In the genomic region with DNA sequence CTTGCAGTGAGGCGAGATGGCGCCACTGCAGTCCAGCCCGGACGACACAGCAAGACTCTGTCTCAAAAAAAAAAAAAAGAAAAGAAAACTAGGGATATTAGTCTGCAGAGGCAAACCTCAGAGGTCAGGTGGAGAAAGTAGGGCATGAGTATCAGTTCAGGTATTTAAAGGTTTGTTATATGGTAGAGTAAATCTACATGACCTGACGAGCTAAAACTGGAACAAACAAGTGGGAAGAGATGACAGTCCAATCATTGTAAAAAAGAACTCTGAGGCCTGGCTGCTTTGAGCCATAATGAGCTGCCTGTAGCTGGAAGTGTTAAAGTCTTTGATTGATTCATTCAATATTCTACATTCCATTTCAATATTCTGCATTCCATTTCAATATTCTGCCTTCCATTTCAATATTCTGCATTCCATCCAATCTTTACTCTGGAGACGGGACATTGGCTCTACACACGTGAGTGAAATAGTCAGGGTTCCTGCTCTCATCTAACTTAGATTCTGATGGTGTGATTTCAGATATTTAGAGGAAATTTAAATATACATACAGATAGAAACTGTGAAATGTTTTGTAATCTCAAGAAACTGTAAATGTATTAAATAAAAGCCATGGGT, we compare ENCODE assay signal across 17 cellular contexts.
"Had no signal": no experiment of that assay in that cellular context is flagged by ENCODE, and none has a peak within 500 bp of the region (broad histone marks: within the 10 kb centered on the region; RNA-seq: fewer than 3 reads in every experiment).

No MANE protein-coding gene starts in this region.

- DNase-seq: activated B cell treated with CpG ODN at 0.5 μM for 24 hours; activated CD4-positive, alpha-beta T cell treated with anti-CD3 and anti-CD28 coated beads, Interleukin-2, amount 10 ng/mL, durations not matched to agents 24 days and 14 days; activated CD8-positive, alpha-beta memory T cell treated with anti-CD3 and anti-CD28 coated beads, Interleukin-2, amount 50 U/mL, for 48 hours; activated naive CD4-positive, alpha-beta T cell; aorta; glutamatergic neuron; kidney glomerular epithelial cell; naive B cell; retina; stimulated activated CD4-positive, alpha-beta T cell treated with anti-CD3 and anti-CD28 coated beads, Interleukin-2, amount 100 ng/mL, for 48 hours; SW 1271; thyroid gland; uterus had no signal

- H3K4me1 ChIP-seq: thyroid gland had no signal

- H3K27ac ChIP-seq: neural progenitor cell, thyroid gland, uterus had no signal

- H2AFZ ChIP-seq: neural progenitor cell had no signal

- H3K9ac ChIP-seq: neural progenitor cell had no signal

- ATAC-seq: stimulated activated memory B cell treated with anti-CD40 and anti-IgM and Interleukin-4, amounts not matched to agents 10 μg/mL and 1 μg/mL and 100 μg/mL, for 72 hours had no signal

- H3K9me3 ChIP-seq: esophagus muscularis mucosa, thyroid gland, uterus had no signal

- H3K4me3 ChIP-seq: esophagus muscularis mucosa, neural progenitor cell, thyroid gland, uterus had no signal

- H3K27me3 ChIP-seq: esophagus muscularis mucosa, neural progenitor cell, thyroid gland, uterus had no signal

- H3K36me3 ChIP-seq: esophagus muscularis mucosa, neural progenitor cell, thyroid gland, uterus had no signal

- H3K27ac Mint-ChIP-seq: activated B cell treated with CpG ODN at 0.5 μM for 24 hours; activated CD4-positive, alpha-beta T cell treated with anti-CD3 and anti-CD28 coated beads, Interleukin-2, amount 10 ng/mL, durations not matched to agents 24 days and 14 days; naive B cell; stimulated activated memory B cell treated with anti-CD40 and anti-IgM and Interleukin-4, amounts not matched to agents 10 μg/mL and 1 μg/mL and 100 μg/mL, for 72 hours; T-helper 2 cell treated with Interferon-gamma antibody and Interleukin-4, amounts not matched to agents 5 μg/mL and 100 μg/mL, for 36 hours had no signal

- H3K4me2 ChIP-seq: neural progenitor cell had no signal

- H3K36me3 Mint-ChIP-seq: neural progenitor cell had no signal
